ENCODE assay signal across 15 cellular contexts in the genomic region with DNA sequence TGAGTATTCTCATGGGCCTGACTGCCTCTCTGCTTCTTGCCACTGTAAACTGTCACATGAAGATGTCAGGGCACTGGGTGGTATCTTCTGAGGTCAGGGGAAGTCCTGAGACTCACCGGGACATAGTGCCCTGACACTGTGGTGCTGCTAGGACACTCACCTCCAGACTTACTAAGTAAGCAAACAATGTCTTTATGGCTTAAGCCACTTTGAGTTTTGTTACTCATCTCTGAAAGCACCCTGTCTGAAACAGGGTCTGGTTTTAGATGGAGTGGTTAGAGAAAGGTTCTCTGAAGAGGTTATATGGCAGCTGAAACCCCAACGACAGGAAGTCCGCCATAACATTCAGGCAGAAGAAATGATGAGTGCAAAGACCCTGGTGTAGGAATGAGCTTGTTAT. TPM values are rescaled to one million over a fixed set of nuclear protein-coding genes. Genes with fewer than 3 reads are reported as not detected.
DNase-seq lines count a peak whose midpoint lies in the region; ATAC-seq, FAIRE-seq and TF ChIP-seq lines count a peak whose summit lies in the region.
"Had no signal": no experiment of that assay in that cellular context is flagged by ENCODE, and none has a peak within 500 bp of the region (broad histone marks: within the 10 kb centered on the region; RNA-seq: fewer than 3 reads in every experiment).

No MANE protein-coding gene starts in this region.

- H3K9me3 Mint-ChIP-seq in activated naive CD8-positive, alpha-beta T cell treated with anti-CD3 and anti-CD28 coated beads, Interleukin-2, amount 50 U/mL, for 24 hours, result no peaks in the 10 kb centered on the region
- H3K9me3 Mint-ChIP-seq: CD4-positive, alpha-beta T cell had no signal

- H3K36me3 Mint-ChIP-seq in activated naive CD8-positive, alpha-beta T cell treated with anti-CD3 and anti-CD28 coated beads, Interleukin-2, amount 50 U/mL, for 24 hours (ENCODE audit: low read depth), result no peaks in the 10 kb centered on the region

- no peak overlapping the region for H3K27ac ChIP-seq in pancreas
- H3K27ac ChIP-seq: RWPE1 had no signal

- intact Hi-C loops in pancreas (cut with DNase I), result no loop called here

- DNase-seq in GM18507 (ENCODE audit: extremely low spot score, insufficient read length, low read depth) (no peak), NCI-H345 (lab: John Stamatoyannopoulos, UW) (no peak), pancreas (no peak)
- DNase-seq in activated naive CD8-positive, alpha-beta T cell treated with anti-CD3 and anti-CD28 coated beads, Interleukin-2, amount 50 U/mL, for 24 hours, result peak; percentile 13
- DNase-seq: CD4-positive, alpha-beta T cell; mesenchymal stem cell; NCI-H1092; NCI-H446; stimulated activated naive CD4-positive, alpha-beta T cell had no signal

- TF ChIP-seq CTCF in pancreas (IDR thresholded peaks at IDR 0.05), result no peak

- no peaks in the 10 kb centered on the region for H3K4me1 ChIP-seq in pancreas

- ATAC-seq in GM19463 (IDR thresholded peaks at IDR 0.05; ENCODE audit: unreplicated experiment) (peak; percentile 91), HG03442 (IDR thresholded peaks at IDR 0.05; ENCODE audit: unreplicated experiment) (peak; percentile 71), GM21528 (IDR thresholded peaks at IDR 0.05; ENCODE audit: low FRiP score, unreplicated experiment) (no peak), pancreas (no peak)
- peak; percentile 98 for ATAC-seq in activated naive CD8-positive, alpha-beta T cell treated with anti-CD3 and anti-CD28 coated beads, Interleukin-2, amount 50 U/mL, for 24 hours

- H3K27ac Mint-ChIP-seq in activated naive CD8-positive, alpha-beta T cell treated with anti-CD3 and anti-CD28 coated beads, Interleukin-2, amount 50 U/mL, for 24 hours, result peak overlapping the region; percentile 0
- H3K27ac Mint-ChIP-seq: CD4-positive, alpha-beta T cell had no signal

- H3K4me3 ChIP-seq in pancreas, result no peak overlapping the region

- peaks cover 20% of the 10 kb centered on the region for H3K4me1 Mint-ChIP-seq in activated naive CD8-positive, alpha-beta T cell treated with anti-CD3 and anti-CD28 coated beads, Interleukin-2, amount 50 U/mL, for 24 hours

- no peaks in the 10 kb centered on the region for H3K27me3 Mint-ChIP-seq in activated naive CD8-positive, alpha-beta T cell treated with anti-CD3 and anti-CD28 coated beads, Interleukin-2, amount 50 U/mL, for 24 hours
- H3K27me3 Mint-ChIP-seq: CD4-positive, alpha-beta T cell had no signal

- no peaks in the 10 kb centered on the region for H3K36me3 ChIP-seq in pancreas

- H3K27me3 ChIP-seq in pancreas, result no peaks in the 10 kb centered on the region

- WGBS in pancreas, 2 donors, result 91% methylated on average over 3 of the region's 3 CpGs

- no peak overlapping the region for H3K4me3 Mint-ChIP-seq in activated naive CD8-positive, alpha-beta T cell treated with anti-CD3 and anti-CD28 coated beads, Interleukin-2, amount 50 U/mL, for 24 hours
- H3K4me3 Mint-ChIP-seq: CD4-positive, alpha-beta T cell had no signal

- FAIRE-seq in GM18507 (lab: Jason Lieb, UNC), result peak; percentile 68
- no peak for FAIRE-seq in pancreas (lab: Jason Lieb, UNC)
- FAIRE-seq: G401.6, TTC549 had no signal

- no peaks in the 10 kb centered on the region for H3K9me3 ChIP-seq in pancreas

RNA-seq across cellular contexts. Expression of gene GPR19, which starts 22.7 kb away (rescaled TPM):
- under 1 TPM in 4 of 6 donors, not detected in 2; 0.16 to 0.58 (median 0.26) TPM for total RNA-seq in pancreas
- polyA plus RNA-seq in pancreas, result under 1 TPM; 0.27 to 0.82 TPM

RNA-seq across cellular contexts. Expression of gene CDKN1B, which starts 43.9 kb away (rescaled TPM):
- total RNA-seq in pancreas, result 10 to 100 TPM; 12.8 to 23.7 (median 16.9) TPM
- 10 to 100 TPM; 12.1 to 19.1 TPM for polyA plus RNA-seq in pancreas

Comparison
In these comparisons a context has a peak if more than half of its experiments do, and no peak if none do; other contexts are left out.
1. ATAC-seq: peak in GM19463 (single experiment), HG03442 (single experiment) and activated naive CD8-positive, alpha-beta T cell treated with anti-CD3 and anti-CD28 coated beads, Interleukin-2, amount 50 U/mL, for 24 hours (single experiment); none in GM21528 (single experiment) and pancreas (0 of 4).